Comparison of ENCODE assay signal across 11 cellular contexts in genomic region chr2:46770622-46771021, GRCh38.
DNase-seq lines count a peak whose midpoint lies in the region; ATAC-seq and TF ChIP-seq lines count a peak whose summit lies in the region.
"Had no signal": no experiment of that assay in that cellular context is flagged by ENCODE, and none has a peak within 500 bp of the region (broad histone marks: within the 10 kb centered on the region; RNA-seq: fewer than 3 reads in every experiment).

No MANE protein-coding gene starts in this region.

- H3K4me3 ChIP-seq in BJ (ENCODE audit: low read depth, low read length) (no peak overlapping the region), WI38 (ENCODE audit: low read depth, low read length) (0 out of 2 replicates have a peak overlapping the region, but pooled peaks have one; percentile 8), fibroblast of the aortic adventitia (ENCODE audit: low read depth, low read length) (no peak overlapping the region), MG63 (no peak overlapping the region)
- H3K4me3 ChIP-seq: prostate gland had no signal

- DNase-seq in BJ (ENCODE audit: low read depth) (peak; percentile 51), fibroblast of the aortic adventitia (ENCODE audit: low read depth) (peak; percentile 88), omental fat pad (ENCODE audit: low spot score) (no peak), T1000 (lab: John Stamatoyannopoulos, UW) (no peak), Right ventricle myocardium inferior (ENCODE audit: missing footprints) (no peak), MG63 (no peak), G401 (ENCODE audit: low spot score) (no peak)
- DNase-seq: activated CD4-positive, alpha-beta T cell treated with anti-CD3 and anti-CD28 coated beads, Interleukin-2, amount 50 U/mL, for 4 hours; CD4-positive, CD25-positive, alpha-beta regulatory T cell had no signal

- POLR2A ChIA-PET in BJ (lab: Charles Lee) = no interaction called here

- H3K9me3 ChIP-seq in MG63 = no peaks in the 10 kb centered on the region
- H3K9me3 ChIP-seq: prostate gland had no signal

- peak; percentile 57 for ATAC-seq in omental fat pad (ENCODE audit: low FRiP score)
- no peak for ATAC-seq in Right ventricle myocardium inferior

- CTCF ChIA-PET in BJ (lab: Yijun Ruan, JAX) = interaction anchor here (1.3 to 1.4 kb wide), 2 partner anchors 11 to 120 kb away, joined by 4 to 6 read pairs; no protein-coding TSS in a partner anchor

- TF ChIP-seq CTCF in BJ (IDR thresholded peaks at IDR 0.05; ENCODE audit: insufficient read depth, low read depth, low read length) (no peak), WI38 (IDR thresholded peaks at IDR 0.05; ENCODE audit: low read depth, low read length) (no peak), fibroblast of the aortic adventitia (IDR thresholded peaks at IDR 0.05; ENCODE audit: insufficient read depth, low read length) (no peak), omental fat pad (IDR thresholded peaks at IDR 0.05) (no peak)

- intact Hi-C loops in Right ventricle myocardium inferior (cut with DNase I) = loop anchor here (10.0 kb wide), 1 partner anchor 66 kb away; no protein-coding TSS in a partner anchor

- H3K27me3 ChIP-seq in BJ (ENCODE audit: control insufficient read depth, insufficient read depth, low read length) (no peaks in the 10 kb centered on the region), MG63 (no peaks in the 10 kb centered on the region)

- no peaks in the 10 kb centered on the region for H3K36me3 ChIP-seq in BJ (ENCODE audit: control insufficient read depth, insufficient read depth, low read length)
- no peaks in the 10 kb centered on the region for H3K36me3 ChIP-seq in MG63
- H3K36me3 ChIP-seq: prostate gland had no signal

- in situ Hi-C loops in G401 (cut with HindIII; ENCODE audit: low sequenced_read_pairs) = no loop called here

Comparison
In these comparisons a context has a peak if more than half of its experiments do, and no peak if none do; other contexts are left out.
1. DNase-seq: peak in BJ (single experiment) and fibroblast of the aortic adventitia (single experiment); none in omental fat pad (single experiment), T1000 (single experiment), Right ventricle myocardium inferior (single experiment), MG63 (single experiment) and G401 (single experiment).